Comparison of ENCODE assay signal across 32 cellular contexts in genomic region chr14:74246561-74246960, GRCh38. TPM values are rescaled to one million over a fixed set of nuclear protein-coding genes. Genes with fewer than 3 reads are reported as not detected.
"Had no signal": no experiment of that assay in that cellular context is flagged by ENCODE, and none has a peak within 500 bp of the region (broad histone marks: within the 10 kb centered on the region; RNA-seq: fewer than 3 reads in every experiment).

No MANE protein-coding gene starts in this region.

- ATAC-seq: activated CD4-positive, CD25-positive, alpha-beta regulatory T cell treated with anti-CD3 and anti-CD28 coated beads, Interleukin-2, amount 50 U/mL, for 24 hours; activated CD8-positive, alpha-beta T cell treated with anti-CD3 and anti-CD28 coated beads for 36 hours; activated T-cell treated with anti-CD3 and anti-CD28 coated beads, Interleukin-2, amount 50 U/mL, for 4 hours; activated T-helper 17 cell treated with anti-CD3 and anti-CD28 coated beads, Interleukin-2, amount 50 U/mL, for 72 hours; body of pancreas; effector memory CD8-positive, alpha-beta T cell; gastrocnemius medialis; T-helper 17 cell had no signal

- FAIRE-seq: colon had no signal

- H3K4me3 ChIP-seq: body of pancreas, esophagus muscularis mucosa, gastrocnemius medialis had no signal

- H3K36me3 ChIP-seq: esophagus muscularis mucosa, gastrocnemius medialis had no signal

- H3K9me3 ChIP-seq: body of pancreas, esophagus muscularis mucosa, gastrocnemius medialis had no signal

- H3K4me1 ChIP-seq: foreskin keratinocyte had no signal

- H3K27ac ChIP-seq: body of pancreas, esophagus muscularis mucosa, foreskin keratinocyte, gastrocnemius medialis had no signal

- H3K9me3 Mint-ChIP-seq: activated B cell treated with CpG ODN at 0.5 μM for 24 hours; activated CD8-positive, alpha-beta T cell treated with anti-CD3 and anti-CD28 coated beads for 36 hours; activated T-cell treated with anti-CD3 and anti-CD28 coated beads, Interleukin-2, amount 50 U/mL, for 4 hours; activated T-helper 17 cell treated with anti-CD3 and anti-CD28 coated beads, Interleukin-2, amount 50 U/mL, for 72 hours; effector memory CD8-positive, alpha-beta T cell; T-helper 2 cell treated with Interferon-gamma antibody and Interleukin-4, amounts not matched to agents 5 μg/mL and 100 μg/mL, for 36 hours had no signal

- H3K27ac Mint-ChIP-seq: activated B cell treated with CpG ODN at 0.5 μM for 24 hours; activated CD8-positive, alpha-beta T cell treated with anti-CD3 and anti-CD28 coated beads for 36 hours; activated naive CD8-positive, alpha-beta T cell; activated T-helper 17 cell treated with anti-CD3 and anti-CD28 coated beads, Interleukin-2, amount 50 U/mL, for 72 hours; effector memory CD8-positive, alpha-beta T cell; T-helper 17 cell; T-helper 2 cell treated with Interferon-gamma antibody and Interleukin-4, amounts not matched to agents 5 μg/mL and 100 μg/mL, for 36 hours had no signal

- H3K4me3 Mint-ChIP-seq: activated B cell treated with CpG ODN at 0.5 μM for 24 hours; activated CD8-positive, alpha-beta T cell treated with anti-CD3 and anti-CD28 coated beads for 36 hours; activated naive CD8-positive, alpha-beta T cell; activated T-cell treated with anti-CD3 and anti-CD28 coated beads, Interleukin-2, amount 50 U/mL, for 4 hours; activated T-helper 17 cell treated with anti-CD3 and anti-CD28 coated beads, Interleukin-2, amount 50 U/mL, for 72 hours; effector memory CD8-positive, alpha-beta T cell; T-helper 17 cell; T-helper 2 cell treated with Interferon-gamma antibody and Interleukin-4, amounts not matched to agents 5 μg/mL and 100 μg/mL, for 36 hours had no signal

- DNase-seq: activated B cell treated with CpG ODN at 0.5 μM for 24 hours; activated CD4-positive, alpha-beta T cell treated with anti-CD3 and anti-CD28 coated beads for 48 hours; activated CD4-positive, alpha-beta T cell treated with anti-CD3 and anti-CD28 coated beads, Interleukin-2, amount 50 U/mL, for 1 hour; activated CD4-positive, alpha-beta T cell treated with anti-CD3 and anti-CD28 coated beads, Interleukin-2, amount 50 U/mL, for 48 hours; activated CD8-positive, alpha-beta memory T cell treated with anti-CD3 and anti-CD28 coated beads for 24 hours; activated CD8-positive, alpha-beta T cell treated with anti-CD3 and anti-CD28 coated beads for 36 hours; activated effector memory CD4-positive, alpha-beta T cell treated with Interleukin-2 at 50 U/mL for 16 hours; activated gamma-delta T cell treated with Interleukin-2 at 50 U/mL for 16 hours; activated naive CD4-positive, alpha-beta T cell treated with anti-CD3 and anti-CD28 coated beads, Interleukin-2, amount 50 U/mL, for 16 hours; activated naive CD4-positive, alpha-beta T cell treated with Interleukin-2 at 50 U/mL for 16 hours; activated T-cell treated with anti-CD3 and anti-CD28 coated beads, Interleukin-2, amount 50 U/mL, for 4 hours; amniotic stem cell; anterior cingulate cortex; body of pancreas; caudate nucleus; cortex of kidney; dermis blood vessel endothelial cell; effector CD4-positive, alpha-beta T cell; effector memory CD8-positive, alpha-beta T cell; erythroblast; foreskin keratinocyte; gastrocnemius medialis; glutamatergic neuron; T-helper 1 cell; T-helper 17 cell had no signal

RNA-seq across cellular contexts. Expression of gene VSX2, which starts 7.3 kb away (rescaled TPM):
- total RNA-seq: activated B cell treated with CpG ODN at 0.5 μM for 24 hours; activated CD8-positive, alpha-beta T cell treated with anti-CD3 and anti-CD28 coated beads for 36 hours; activated T-cell treated with anti-CD3 and anti-CD28 coated beads, Interleukin-2, amount 50 U/mL, for 4 hours; activated T-helper 17 cell treated with anti-CD3 and anti-CD28 coated beads, Interleukin-2, amount 50 U/mL, for 72 hours; body of pancreas; chondrocyte; dermis blood vessel endothelial cell; esophagus muscularis mucosa; foreskin keratinocyte; gastrocnemius medialis; T-helper 17 cell had no signal
